Comparison of ENCODE assay signal across 15 cellular contexts in genomic region chr3:18085429-18085828, GRCh38.
"Had no signal": no experiment of that assay in that cellular context is flagged by ENCODE, and none has a peak within 500 bp of the region (broad histone marks: within the 10 kb centered on the region; RNA-seq: fewer than 3 reads in every experiment).

No MANE protein-coding gene starts in this region.

- H3K36me3 ChIP-seq: left ventricle myocardium inferior, lower lobe of right lung, spleen, tibial artery, upper lobe of left lung, uterus had no signal

- H3K4me3 ChIP-seq: dorsolateral prefrontal cortex, left ventricle myocardium inferior, lower lobe of right lung, spleen, tibial artery, upper lobe of left lung, uterus had no signal

- H3K9me3 ChIP-seq: left ventricle myocardium inferior, lower lobe of right lung, spleen, tibial artery, upper lobe of left lung, uterus had no signal

- H3K4me1 ChIP-seq: left ventricle myocardium inferior, lower lobe of right lung, spleen, tibial artery, upper lobe of left lung, uterus had no signal

- H3K27me3 ChIP-seq: dorsolateral prefrontal cortex, tibial artery, upper lobe of left lung, uterus had no signal

- ATAC-seq: lower lobe of right lung; natural killer cell treated with Interleukin-12 subunit alpha and Interleukin-12 subunit beta and Interleukin-15 and Interleukin-18, amount 100 ng/mL, for 72 hours; sciatic nerve; stimulated activated memory B cell treated with anti-CD40 and anti-IgM and Interleukin-4, amounts not matched to agents 10 μg/mL and 1 μg/mL and 100 μg/mL, for 72 hours had no signal

- DNase-seq: cortex of kidney; effector CD8-positive, alpha-beta T cell; immature natural killer cell; left ventricle myocardium inferior; lower lobe of right lung; spleen; stimulated activated CD4-positive, alpha-beta T cell treated with anti-CD3 and anti-CD28 coated beads, Interleukin-1b, Interleukin-23, amount 100 ng/mL, for 48 hours; stimulated activated CD4-positive, alpha-beta T cell treated with anti-CD3 and anti-CD28 coated beads, Interleukin-4, amount 100 ng/mL, for 24 hours; tibial artery; upper lobe of left lung; uterus had no signal

- H3K27ac ChIP-seq: dorsolateral prefrontal cortex, left ventricle myocardium inferior, lower lobe of right lung, spleen, tibial artery, upper lobe of left lung, uterus had no signal
